In genomic region chr19:49772850-49773432, GRCh38 we compare ENCODE assay signal across 35 cellular contexts. TPM values are rescaled to one million over a fixed set of nuclear protein-coding genes. Genes with fewer than 3 reads are reported as not detected.
DNase-seq lines count a peak whose midpoint lies in the region; ATAC-seq and TF ChIP-seq lines count a peak whose summit lies in the region.
"Had no signal": no experiment of that assay in that cellular context is flagged by ENCODE, and none has a peak within 500 bp of the region (broad histone marks: within the 10 kb centered on the region; RNA-seq: fewer than 3 reads in every experiment).

No MANE protein-coding gene starts in this region.

- peaks cover 12 to 14% of the 10 kb centered on the region in 2 experiments for H3K4me1 ChIP-seq in trophoblast cell (ENCODE audit: control insufficient read depth in 1 of 2, insufficient read depth in 2 of 2, low read length in 2 of 2)
- peaks cover 34% of the 10 kb centered on the region for H3K4me1 ChIP-seq in testis

- H4K8ac ChIP-seq in trophoblast cell (ENCODE audit: low read depth, low read length), result no peak overlapping the region

- H3K18ac ChIP-seq in trophoblast cell (ENCODE audit: low read length), result no peak overlapping the region

- peak; percentile 25 for DNase-seq in H7
- DNase-seq in WTC11 (ENCODE audit: low spot score), result no peak
- DNase-seq in immature natural killer cell, result no peak
- DNase-seq in trophoblast cell, result no peak
- DNase-seq in testis, result no peak
- DNase-seq in activated CD8-positive, alpha-beta T cell treated with anti-CD3 and anti-CD28 coated beads, Interleukin-2, amount 10 ng/mL, durations not matched to agents 7 days and 5 days, result no peak
- DNase-seq: activated CD4-positive, CD25-positive, alpha-beta regulatory T cell treated with anti-CD3 and anti-CD28 coated beads, Interleukin-2, amount 50 U/mL, for 72 hours; activated CD8-positive, alpha-beta T cell treated with anti-CD3 and anti-CD28 coated beads for 36 hours; C1 segment of cervical spinal cord; caudate nucleus; dermis blood vessel endothelial cell; DND-41; hypothalamus; left ventricle myocardium superior; MM.1S; NCI-H1417 treated with DMSO at 0.1 percent for 48 hours; NCI-H2107; NCI-H446 treated with DMSO at 0.1 percent for 48 hours; NCI-H82; posterior cingulate gyrus; right lobe of liver; stimulated activated CD4-positive, alpha-beta T cell treated with anti-CD3 and anti-CD28 coated beads, Interleukin-4, amount 100 ng/mL, for 24 hours; stimulated activated naive B cell treated with anti-CD40 and anti-IgM and Interleukin-4, amounts not matched to agents 10 μg/mL and 1 μg/mL and 100 μg/mL, for 72 hours; T-helper 1 cell; uterus had no signal

- peaks cover 3% of the 10 kb centered on the region for H3K79me2 ChIP-seq in trophoblast cell (ENCODE audit: control insufficient read depth, insufficient read depth, low read length, poor library complexity)

- no peak overlapping the region for H2AFZ ChIP-seq in trophoblast cell (ENCODE audit: insufficient read depth, low read length, poor library complexity)

- H4K91ac ChIP-seq in trophoblast cell (ENCODE audit: low read depth, low read length), result no peak overlapping the region

- POLR2A ChIA-PET in WTC11 (lab: Charles Lee), result no interaction called here
- POLR2A ChIA-PET in activated CD8-positive, alpha-beta T cell treated with anti-CD3 and anti-CD28 coated beads, Interleukin-2, amount 10 ng/mL, durations not matched to agents 7 days and 5 days (lab: Charles Lee), result no interaction called here

- no peak for TF ChIP-seq POLR2A in testis (IDR thresholded peaks at IDR 0.05)

- H3K23ac ChIP-seq in trophoblast cell (ENCODE audit: low read length), result no peak overlapping the region

- TF ChIP-seq CTCF in WTC11 (IDR thresholded peaks at IDR 0.05) (no peak), testis (IDR thresholded peaks at IDR 0.05) (no peak)

- H3K36me3 ChIP-seq in H7 (replicated peaks; ENCODE audit: control insufficient read depth, insufficient read depth, low read length), result no peaks in the 10 kb centered on the region
- H3K36me3 ChIP-seq in trophoblast cell (ENCODE audit: control insufficient read depth in 1 of 2, insufficient read depth in 2 of 2, low read length in 2 of 2), result peaks cover 21 to 25% of the 10 kb centered on the region in 2 experiments
- H3K36me3 ChIP-seq in testis (ENCODE audit: low read depth, missing control alignments), result no peaks in the 10 kb centered on the region
- H3K36me3 ChIP-seq: right lobe of liver, uterus had no signal

- H2BK12ac ChIP-seq in trophoblast cell (ENCODE audit: low read length), result no peak overlapping the region

- no peak overlapping the region for H3K4me2 ChIP-seq in trophoblast cell (ENCODE audit: low read length)

- WGBS in trophoblast cell (ENCODE audit: extremely low coverage, insufficient coverage, insufficient read length), result no CpG with 5 or more reads among the region's 10 CpGs
- WGBS in testis, 2 donors, result 57 to 70% methylated on average over 10 of the region's 10 CpGs

- H3K27me3 Mint-ChIP-seq in WTC11 (ENCODE audit: low read depth) (no peaks in the 10 kb centered on the region), immature natural killer cell (ENCODE audit: low read depth in 3 of 3) (no peaks in the 10 kb centered on the region)
- H3K27me3 Mint-ChIP-seq in activated CD8-positive, alpha-beta T cell treated with anti-CD3 and anti-CD28 coated beads, Interleukin-2, amount 10 ng/mL, durations not matched to agents 7 days and 5 days (ENCODE audit: low read depth), result no peaks in the 10 kb centered on the region
- H3K27me3 Mint-ChIP-seq: activated CD8-positive, alpha-beta T cell treated with anti-CD3 and anti-CD28 coated beads for 36 hours; activated naive CD8-positive, alpha-beta T cell; stimulated activated naive B cell treated with anti-CD40 and anti-IgM and Interleukin-4, amounts not matched to agents 10 μg/mL and 1 μg/mL and 100 μg/mL, for 72 hours had no signal

- no peak; the same call in 1 of the 2 replicates for ATAC-seq in WTC11
- no peak for ATAC-seq in GM21360 (IDR thresholded peaks at IDR 0.05; ENCODE audit: unreplicated experiment)
- ATAC-seq in HG02970 (IDR thresholded peaks at IDR 0.05; ENCODE audit: low FRiP score, unreplicated experiment), result no peak
- no peak for ATAC-seq in activated CD8-positive, alpha-beta T cell treated with anti-CD3 and anti-CD28 coated beads, Interleukin-2, amount 10 ng/mL, durations not matched to agents 7 days and 5 days
- ATAC-seq: activated CD8-positive, alpha-beta T cell treated with anti-CD3 and anti-CD28 coated beads for 36 hours; gastroesophageal sphincter; left ventricle myocardium superior; right lobe of liver; stimulated activated naive B cell treated with anti-CD40 and anti-IgM and Interleukin-4, amounts not matched to agents 10 μg/mL and 1 μg/mL and 100 μg/mL, for 72 hours had no signal

- H3K4ac ChIP-seq in trophoblast cell (ENCODE audit: low read depth, low read length), result peak overlapping the region; percentile 2

- H3K14ac ChIP-seq in trophoblast cell (ENCODE audit: low read length), result no peak overlapping the region

- no peaks in the 10 kb centered on the region for H3K9me3 Mint-ChIP-seq in WTC11
- H3K9me3 Mint-ChIP-seq in immature natural killer cell, result no peaks in the 10 kb centered on the region
- H3K9me3 Mint-ChIP-seq in activated CD8-positive, alpha-beta T cell treated with anti-CD3 and anti-CD28 coated beads, Interleukin-2, amount 10 ng/mL, durations not matched to agents 7 days and 5 days (ENCODE audit: insufficient read depth), result no peaks in the 10 kb centered on the region
- H3K9me3 Mint-ChIP-seq: activated CD8-positive, alpha-beta T cell treated with anti-CD3 and anti-CD28 coated beads for 36 hours; nephron; stimulated activated naive B cell treated with anti-CD40 and anti-IgM and Interleukin-4, amounts not matched to agents 10 μg/mL and 1 μg/mL and 100 μg/mL, for 72 hours had no signal

- peaks cover 7% of the 10 kb centered on the region for H3K4me1 Mint-ChIP-seq in WTC11
- peaks cover 74 to 75% of the 10 kb centered on the region in 2 donors for H3K4me1 Mint-ChIP-seq in immature natural killer cell
- peaks cover 48% of the 10 kb centered on the region for H3K4me1 Mint-ChIP-seq in activated CD8-positive, alpha-beta T cell treated with anti-CD3 and anti-CD28 coated beads, Interleukin-2, amount 10 ng/mL, durations not matched to agents 7 days and 5 days (ENCODE audit: low read depth)

- H3K79me1 ChIP-seq in trophoblast cell (ENCODE audit: low read length), result no peaks in the 10 kb centered on the region

- CTCF ChIA-PET in WTC11 (lab: Charles Lee), result no interaction called here
- CTCF ChIA-PET in activated CD8-positive, alpha-beta T cell treated with anti-CD3 and anti-CD28 coated beads, Interleukin-2, amount 10 ng/mL, durations not matched to agents 7 days and 5 days (lab: Charles Lee), result no interaction called here

- no peak overlapping the region for H4K12ac ChIP-seq in trophoblast cell (ENCODE audit: low read depth, low read length)

- H3K9ac ChIP-seq in trophoblast cell (ENCODE audit: low read length), result no peak overlapping the region

- H3K27me3 ChIP-seq in H7 (ENCODE audit: control insufficient read depth, insufficient read depth, low read length), result no peaks in the 10 kb centered on the region
- no peaks in the 10 kb centered on the region for H3K27me3 ChIP-seq in trophoblast cell (ENCODE audit: insufficient read depth, low read length)
- no peaks in the 10 kb centered on the region for H3K27me3 ChIP-seq in testis
- H3K27me3 ChIP-seq: ascending aorta, gastroesophageal sphincter, right lobe of liver, SJSA1, suprapubic skin, uterus had no signal

- H3K36me3 Mint-ChIP-seq in WTC11, result peaks cover 3% of the 10 kb centered on the region; the same call in 1 of the 2 replicates
- H3K36me3 Mint-ChIP-seq in immature natural killer cell, result peaks cover 0 to 8% (median 0%) of the 10 kb centered on the region in 3 donors
- peaks cover 18% of the 10 kb centered on the region for H3K36me3 Mint-ChIP-seq in activated CD8-positive, alpha-beta T cell treated with anti-CD3 and anti-CD28 coated beads, Interleukin-2, amount 10 ng/mL, durations not matched to agents 7 days and 5 days (ENCODE audit: low read depth)
- H3K36me3 Mint-ChIP-seq: activated naive CD8-positive, alpha-beta T cell had no signal

- H2BK120ac ChIP-seq in trophoblast cell (ENCODE audit: insufficient read depth, low read length, poor library complexity), result peak overlapping the region; percentile 25

- no peak overlapping the region for H3K27ac ChIP-seq in trophoblast cell (ENCODE audit: low read depth, low read length)
- peak overlapping the region in 1 of 2 donors; percentile 19 for H3K27ac ChIP-seq in testis
- H3K27ac ChIP-seq: ascending aorta, gastroesophageal sphincter, right lobe of liver, SJSA1, suprapubic skin, uterus had no signal

- H3K4me3 ChIP-seq in H7 (ENCODE audit: insufficient read depth, low read depth, low read length), result no peak overlapping the region
- H3K4me3 ChIP-seq in trophoblast cell (ENCODE audit: low read depth, low read length), result no peak overlapping the region
- no peak overlapping the region for H3K4me3 ChIP-seq in testis
- H3K4me3 ChIP-seq: ascending aorta, gastroesophageal sphincter, right lobe of liver, SJSA1, suprapubic skin, uterus had no signal

- H3K4me3 Mint-ChIP-seq in WTC11 (no peak overlapping the region), immature natural killer cell (peak overlapping the region; percentile 15 to 60 (median 29))
- H3K4me3 Mint-ChIP-seq in activated CD8-positive, alpha-beta T cell treated with anti-CD3 and anti-CD28 coated beads, Interleukin-2, amount 10 ng/mL, durations not matched to agents 7 days and 5 days, result no peak overlapping the region
- H3K4me3 Mint-ChIP-seq: activated CD8-positive, alpha-beta T cell treated with anti-CD3 and anti-CD28 coated beads for 36 hours; activated naive CD8-positive, alpha-beta T cell; stimulated activated naive B cell treated with anti-CD40 and anti-IgM and Interleukin-4, amounts not matched to agents 10 μg/mL and 1 μg/mL and 100 μg/mL, for 72 hours had no signal

- H2AK5ac ChIP-seq in trophoblast cell (ENCODE audit: low read length), result no peak overlapping the region

- no peak overlapping the region for H2BK5ac ChIP-seq in trophoblast cell (ENCODE audit: low read depth, low read length, poor library complexity)

- no peaks in the 10 kb centered on the region for H3K9me3 ChIP-seq in trophoblast cell (ENCODE audit: insufficient read depth, low read depth, low read length)
- no peaks in the 10 kb centered on the region for H3K9me3 ChIP-seq in testis
- H3K9me3 ChIP-seq: ascending aorta, gastroesophageal sphincter, right lobe of liver, SJSA1, suprapubic skin, uterus had no signal

- H3K27ac Mint-ChIP-seq in WTC11 (peak overlapping the region; percentile 70), immature natural killer cell (peak overlapping the region; percentile 59 to 91 (median 78))
- no peak overlapping the region for H3K27ac Mint-ChIP-seq in activated CD8-positive, alpha-beta T cell treated with anti-CD3 and anti-CD28 coated beads, Interleukin-2, amount 10 ng/mL, durations not matched to agents 7 days and 5 days
- H3K27ac Mint-ChIP-seq: activated naive CD8-positive, alpha-beta T cell; stimulated activated naive B cell treated with anti-CD40 and anti-IgM and Interleukin-4, amounts not matched to agents 10 μg/mL and 1 μg/mL and 100 μg/mL, for 72 hours had no signal

- intact Hi-C loops in testis (cut with DNase I; ENCODE audit: low total_unique reads), result no loop called here

RNA-seq across cellular contexts. Expression of gene AP2A1, which starts 6.1 kb away (rescaled TPM):
- total RNA-seq in H7 (2014; rRNA removed; shearing (Covaris generic)), result 208 and 249 TPM in 2 replicates
- total RNA-seq in WTC11 (2021) (119 to 127 TPM (median 120 TPM) in 3 replicates), testis (100 to 1,000 TPM; 301 to 358 TPM)
- polyA plus RNA-seq in immature natural killer cell (10 to 100 TPM in 2 of 3 donors, 1 to 10 TPM in 1; 6.4 to 27.7 (median 11.6) TPM), testis (ENCODE audit: insufficient read depth, low read depth, low replicate concordance) (226 TPM)
- 102 and 103 TPM in 2 replicates for polyA plus RNA-seq in trophoblast cell (2013)
- total RNA-seq in activated CD8-positive, alpha-beta T cell treated with anti-CD3 and anti-CD28 coated beads, Interleukin-2, amount 10 ng/mL, durations not matched to agents 7 days and 5 days, result 10 to 100 TPM; 88.1 to 96.4 TPM

RNA-seq across cellular contexts. Expression of gene TSKS, which starts 9.8 kb away (rescaled TPM):
- total RNA-seq in H7 (2014; rRNA removed; shearing (Covaris generic)), result 0.24 and 0.52 TPM in 2 replicates
- total RNA-seq in WTC11 (2021) (0.30 to 0.55 TPM (median 0.48 TPM) in 3 replicates), testis (100 to 1,000 TPM in 1 of 2 donors, 10 to 100 TPM in 1; 65.3 to 101 TPM)
- polyA plus RNA-seq in immature natural killer cell (under 1 TPM in 1 of 3 donors, not detected in 2; 0.19 TPM), testis (ENCODE audit: insufficient read depth, low read depth, low replicate concordance) (137 TPM)
- 0.12 and 0.15 TPM in 2 replicates for polyA plus RNA-seq in trophoblast cell (2013)
- total RNA-seq in activated CD8-positive, alpha-beta T cell treated with anti-CD3 and anti-CD28 coated beads, Interleukin-2, amount 10 ng/mL, durations not matched to agents 7 days and 5 days, result 1 to 10 TPM; 1.1 to 1.5 TPM
- total RNA-seq: ascending aorta, fibroblast of lung, right lobe of liver, RPMI7951, SJSA1 had no signal
- polyA plus RNA-seq: fibroblast of lung had no signal

RNA-seq across cellular contexts. Expression of gene FUZ, which starts 40.2 kb away (rescaled TPM):
- total RNA-seq in H7 (2014; rRNA removed; shearing (Covaris generic)), result 48.5 and 49.5 TPM in 2 replicates
- total RNA-seq in WTC11 (2021) (35.1 to 36.3 TPM (median 35.7 TPM) in 3 replicates), testis (100 to 1,000 TPM in 1 of 2 donors, 10 to 100 TPM in 1; 56.0 to 101 TPM)
- polyA plus RNA-seq in immature natural killer cell (10 to 100 TPM in 1 of 3 donors, 1 to 10 TPM in 2; 7.3 to 12.0 (median 8.2) TPM), testis (ENCODE audit: insufficient read depth, low read depth, low replicate concordance) (98.0 TPM)
- 6.6 and 7.6 TPM in 2 replicates for polyA plus RNA-seq in trophoblast cell (2013)
- 10 to 100 TPM; 23.1 to 24.2 TPM for total RNA-seq in activated CD8-positive, alpha-beta T cell treated with anti-CD3 and anti-CD28 coated beads, Interleukin-2, amount 10 ng/mL, durations not matched to agents 7 days and 5 days

RNA-seq across cellular contexts. Expression of gene MED25, which starts 45.1 kb away (rescaled TPM):
- 49.3 and 53.5 TPM in 2 replicates for total RNA-seq in H7 (2014; rRNA removed; shearing (Covaris generic))
- total RNA-seq in WTC11 (2021) (80.2 to 81.2 TPM (median 81.2 TPM) in 3 replicates), testis (100 to 1,000 TPM; 244 to 246 TPM)
- polyA plus RNA-seq in immature natural killer cell (10 to 100 TPM in 2 of 3 donors, 1 to 10 TPM in 1; 5.0 to 30.4 (median 13.9) TPM), testis (ENCODE audit: insufficient read depth, low read depth, low replicate concordance) (156 TPM)
- polyA plus RNA-seq in trophoblast cell (2013), result 50.3 and 50.7 TPM in 2 replicates
- total RNA-seq in activated CD8-positive, alpha-beta T cell treated with anti-CD3 and anti-CD28 coated beads, Interleukin-2, amount 10 ng/mL, durations not matched to agents 7 days and 5 days, result 10 to 100 TPM; 59.9 to 62.2 TPM

Comparison
In these comparisons a context has a peak if more than half of its experiments do, and no peak if none do; other contexts are left out.
1. H3K4me3 Mint-ChIP-seq: peak in immature natural killer cell (5 of 5); none in WTC11 (single experiment) and activated CD8-positive, alpha-beta T cell treated with anti-CD3 and anti-CD28 coated beads, Interleukin-2, amount 10 ng/mL, durations not matched to agents 7 days and 5 days (single experiment).
2. RNA of gene TSKS, which starts 9.8 kb away (total RNA-seq): 65.3 to 101 TPM in testis; 1.1 to 1.5 TPM in activated CD8-positive, alpha-beta T cell treated with anti-CD3 and anti-CD28 coated beads, Interleukin-2, amount 10 ng/mL, durations not matched to agents 7 days and 5 days, 0.30 to 0.55 TPM in WTC11 and 0.24 to 0.52 TPM in H7; every median in the first group is over 10 times any median in the second.